ENCODE assay signal across 21 cellular contexts in the genomic region with DNA sequence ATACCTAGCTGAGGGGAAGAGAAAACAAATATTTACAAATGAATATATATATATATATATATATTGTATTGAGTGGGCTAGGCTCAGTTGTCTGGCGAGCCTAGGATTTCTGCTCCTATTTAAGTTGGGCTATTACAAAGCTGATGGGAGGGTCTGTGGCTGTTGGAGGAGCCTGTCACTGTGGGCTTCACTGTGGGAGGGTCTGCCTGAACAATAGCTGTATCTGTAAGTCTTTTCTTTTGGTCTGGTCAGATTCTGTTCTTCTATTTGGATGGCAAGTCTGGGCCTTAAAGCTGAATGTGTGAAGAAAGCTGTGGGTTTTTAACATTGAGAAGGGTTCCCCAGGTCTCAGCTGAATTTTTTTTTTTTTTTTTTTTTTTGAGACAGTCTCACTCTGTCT.
"Had no signal": no experiment of that assay in that cellular context is flagged by ENCODE, and none has a peak within 500 bp of the region (broad histone marks: within the 10 kb centered on the region; RNA-seq: fewer than 3 reads in every experiment).

No MANE protein-coding gene starts in this region.

- ATAC-seq: left ventricle myocardium superior; lower lobe of right lung; naive thymus-derived CD8-positive, alpha-beta T cell; pancreas; right lobe of liver; stimulated activated naive B cell treated with anti-CD40 and anti-IgM and Interleukin-4, amounts not matched to agents 10 μg/mL and 1 μg/mL and 100 μg/mL, for 72 hours had no signal

- H3K4me1 ChIP-seq: colonic mucosa, esophagus squamous epithelium, lower lobe of right lung, pancreas, right lobe of liver, transverse colon, vagina had no signal

- DNase-seq: colonic mucosa; dermis blood vessel endothelial cell; effector memory CD4-positive, alpha-beta T cell; erythroblast; esophagus squamous epithelium; left ventricle myocardium superior; lower lobe of right lung; midbrain; naive thymus-derived CD8-positive, alpha-beta T cell; nephron progenitor cell; pancreas; right lobe of liver; small intestine; stimulated activated CD4-positive, alpha-beta T cell treated with anti-CD3 and anti-CD28 coated beads, Interleukin-15, amount 100 ng/mL, for 24 hours; stimulated activated CD4-positive, alpha-beta T cell treated with anti-CD3 and anti-CD28 coated beads, Interleukin-2, amount 100 ng/mL, for 48 hours; stimulated activated naive B cell treated with anti-CD40 and anti-IgM and Interleukin-4, amounts not matched to agents 10 μg/mL and 1 μg/mL and 100 μg/mL, for 72 hours; transverse colon had no signal

- H3K27ac ChIP-seq: colonic mucosa, esophagus squamous epithelium, lower lobe of right lung, neutrophil, pancreas, right lobe of liver, thoracic aorta, transverse colon, vagina had no signal

- H3K9me3 Mint-ChIP-seq: naive thymus-derived CD8-positive, alpha-beta T cell; nephron progenitor cell; stimulated activated naive B cell treated with anti-CD40 and anti-IgM and Interleukin-4, amounts not matched to agents 10 μg/mL and 1 μg/mL and 100 μg/mL, for 72 hours; stimulated activated naive CD8-positive, alpha-beta T cell treated with anti-CD3 and anti-CD28 coated beads, Interleukin-15, Interleukin-2, amounts not matched to agents 100 ng/mL and 50 ng/mL, for 24 hours had no signal

- H3K36me3 Mint-ChIP-seq: naive thymus-derived CD8-positive, alpha-beta T cell; stimulated activated naive B cell treated with anti-CD40 and anti-IgM and Interleukin-4, amounts not matched to agents 10 μg/mL and 1 μg/mL and 100 μg/mL, for 72 hours had no signal

- H3K4me3 ChIP-seq: colonic mucosa, esophagus squamous epithelium, lower lobe of right lung, pancreas, right lobe of liver, thoracic aorta, transverse colon, vagina had no signal

- H3K4me1 Mint-ChIP-seq: naive thymus-derived CD8-positive, alpha-beta T cell; stimulated activated naive B cell treated with anti-CD40 and anti-IgM and Interleukin-4, amounts not matched to agents 10 μg/mL and 1 μg/mL and 100 μg/mL, for 72 hours had no signal

- H3K27me3 ChIP-seq: colonic mucosa, pancreas, right lobe of liver, transverse colon, vagina had no signal

- H3K4me3 Mint-ChIP-seq: naive thymus-derived CD8-positive, alpha-beta T cell; nephron progenitor cell; stimulated activated naive B cell treated with anti-CD40 and anti-IgM and Interleukin-4, amounts not matched to agents 10 μg/mL and 1 μg/mL and 100 μg/mL, for 72 hours; stimulated activated naive CD8-positive, alpha-beta T cell treated with anti-CD3 and anti-CD28 coated beads, Interleukin-15, Interleukin-2, amounts not matched to agents 100 ng/mL and 50 ng/mL, for 24 hours had no signal

- H3K27ac Mint-ChIP-seq: naive thymus-derived CD8-positive, alpha-beta T cell; stimulated activated naive B cell treated with anti-CD40 and anti-IgM and Interleukin-4, amounts not matched to agents 10 μg/mL and 1 μg/mL and 100 μg/mL, for 72 hours; stimulated activated naive CD8-positive, alpha-beta T cell treated with anti-CD3 and anti-CD28 coated beads, Interleukin-15, Interleukin-2, amounts not matched to agents 100 ng/mL and 50 ng/mL, for 24 hours had no signal

- H3K27me3 Mint-ChIP-seq: stimulated activated naive CD8-positive, alpha-beta T cell treated with anti-CD3 and anti-CD28 coated beads, Interleukin-15, Interleukin-2, amounts not matched to agents 100 ng/mL and 50 ng/mL, for 24 hours had no signal

- H3K36me3 ChIP-seq: colonic mucosa, esophagus squamous epithelium, lower lobe of right lung, neutrophil, pancreas, right lobe of liver, thoracic aorta, transverse colon, vagina had no signal

- H3K9me3 ChIP-seq: colonic mucosa, esophagus squamous epithelium, lower lobe of right lung, neutrophil, pancreas, right lobe of liver, thoracic aorta, transverse colon, vagina had no signal
